Comparison of ENCODE assay signal across 1 cellular context in genomic region chr12:31586703-31587102, GRCh38.
TF ChIP-seq lines count a peak whose summit lies in the region.

No MANE protein-coding gene starts in this region.

TF ChIP-seq in GM23338, 12 proteins besides CTCF, POLR2A, EP300 and RAD21 (continued from another document):
- no peak for TF ChIP-seq ZNF462 (CRISPR knock-in tag; IDR thresholded peaks at IDR 0.05)
TF ChIP-seq in GM23338: peak in this region for 0.
